In genomic region chr2:23618265-23618664, GRCh38 we compare ENCODE assay signal across 20 cellular contexts.
DNase-seq lines count a peak whose midpoint lies in the region; ATAC-seq and TF ChIP-seq lines count a peak whose summit lies in the region.
"Had no signal": no experiment of that assay in that cellular context is flagged by ENCODE, and none has a peak within 500 bp of the region (broad histone marks: within the 10 kb centered on the region; RNA-seq: fewer than 3 reads in every experiment).

No MANE protein-coding gene starts in this region.

- TF ChIP-seq POLR2A in upper lobe of left lung (IDR thresholded peaks at IDR 0.05): no peak

- H3K9ac ChIP-seq in rectal smooth muscle tissue (ENCODE audit: low read length): no peak overlapping the region

- in situ Hi-C loops in HAP-1 (cut with MboI; ENCODE audit: low sequenced_read_pairs): no loop called here

- no peak for ATAC-seq in Right ventricle myocardium inferior
- no peak for ATAC-seq in Right ventricle myocardium superior (ENCODE audit: poor library complexity)
- no peak for ATAC-seq in lower lobe of right lung
- no peak for ATAC-seq in upper lobe of left lung (ENCODE audit: low FRiP score in 2 of 2)
- ATAC-seq: esophagus mucosa; Panc1; stimulated activated naive B cell treated with anti-CD40 and anti-IgM and Interleukin-4, amounts not matched to agents 10 μg/mL and 1 μg/mL and 100 μg/mL, for 72 hours had no signal

- peak overlapping the region; percentile 74 for H3K27ac ChIP-seq in lower lobe of right lung
- peak overlapping the region; percentile 96 for H3K27ac ChIP-seq in rectal smooth muscle tissue (ENCODE audit: low read depth, low read length)
- peak overlapping the region; percentile 4 to 50 (median 34) for H3K27ac ChIP-seq in upper lobe of left lung
- H3K27ac ChIP-seq: SK-N-MC, WERI-Rb-1 had no signal

- H3K36me3 ChIP-seq in lower lobe of right lung (no peaks in the 10 kb centered on the region), rectal smooth muscle tissue (ENCODE audit: control insufficient read depth, insufficient read depth, low read length) (no peaks in the 10 kb centered on the region), upper lobe of left lung (no peaks in the 10 kb centered on the region), HAP-1 (replicated peaks) (no peaks in the 10 kb centered on the region)

- WGBS in upper lobe of left lung, 2 donors: 94 to 96% methylated on average over 10 of the region's 10 CpGs

- no peak for TF ChIP-seq CTCF in lower lobe of right lung (IDR thresholded peaks at IDR 0.05)
- TF ChIP-seq CTCF in upper lobe of left lung (IDR thresholded peaks at IDR 0.05): no peak

- intact Hi-C loops in Right ventricle myocardium inferior (cut with DNase I): no loop called here
- intact Hi-C loops in Right ventricle myocardium superior (cut with DNase I): no loop called here
- intact Hi-C loops in lower lobe of right lung (cut with DNase I): no loop called here

- H3K9me3 ChIP-seq in lower lobe of right lung (no peaks in the 10 kb centered on the region), upper lobe of left lung (no peaks in the 10 kb centered on the region), HAP-1 (no peaks in the 10 kb centered on the region)

- no peak overlapping the region for H3K4me3 ChIP-seq in lower lobe of right lung
- H3K4me3 ChIP-seq in rectal smooth muscle tissue (ENCODE audit: low read length): no peak overlapping the region
- no peak overlapping the region for H3K4me3 ChIP-seq in upper lobe of left lung
- no peak overlapping the region for H3K4me3 ChIP-seq in HAP-1
- H3K4me3 ChIP-seq: SK-N-MC had no signal

- H3K27me3 ChIP-seq in lower lobe of right lung (ENCODE audit: low read depth) (no peaks in the 10 kb centered on the region), rectal smooth muscle tissue (ENCODE audit: control insufficient read depth, insufficient read depth, low read length) (no peaks in the 10 kb centered on the region), upper lobe of left lung (no peaks in the 10 kb centered on the region), HAP-1 (ENCODE audit: low read depth) (no peaks in the 10 kb centered on the region)

- peaks cover 11% of the 10 kb centered on the region for H3K4me1 ChIP-seq in lower lobe of right lung
- peaks cover 62% of the 10 kb centered on the region for H3K4me1 ChIP-seq in rectal smooth muscle tissue (ENCODE audit: control insufficient read depth, insufficient read depth, low read length)
- H3K4me1 ChIP-seq in upper lobe of left lung: peaks cover 7 to 15% (median 9%) of the 10 kb centered on the region in 4 donors
- H3K4me1 ChIP-seq in HAP-1: no peaks in the 10 kb centered on the region

- no peak for TF ChIP-seq EP300 in upper lobe of left lung (IDR thresholded peaks at IDR 0.05)

- DNase-seq in Right ventricle myocardium inferior (ENCODE audit: missing footprints) (peak; percentile 56), Right ventricle myocardium superior (no peak), lower lobe of right lung (peak; percentile 32), upper lobe of left lung (no peak), NCI-H524 (lab: John Stamatoyannopoulos, UW) (no peak), HAP-1 (ENCODE audit: low spot score in 2 of 2) (no peak), iPS-NIHi11 (ENCODE audit: low spot score) (no peak)
- DNase-seq: activated CD4-positive, alpha-beta T cell treated with anti-CD3 and anti-CD28 coated beads, Interleukin-2, amount 50 U/mL, for 4 hours; activated CD8-positive, alpha-beta memory T cell treated with anti-CD3 and anti-CD28 coated beads, Interleukin-2, amount 50 U/mL, for 48 hours; activated gamma-delta T cell; COR-L47; MV-4-11; NCI-H187; stimulated activated CD4-positive, alpha-beta T cell treated with anti-CD3 and anti-CD28 coated beads, Interleukin-2, amount 100 ng/mL, for 24 hours; stimulated activated naive B cell treated with anti-CD40 and anti-IgM and Interleukin-4, amounts not matched to agents 10 μg/mL and 1 μg/mL and 100 μg/mL, for 72 hours; WERI-Rb-1 had no signal

Comparison
In these comparisons a context has a peak if more than half of its experiments do, and no peak if none do; other contexts are left out.
1. DNase-seq: peak in Right ventricle myocardium inferior (single experiment) and lower lobe of right lung (single experiment); none in Right ventricle myocardium superior (single experiment), upper lobe of left lung (0 of 2), NCI-H524 (0 of 2), HAP-1 (0 of 2) and iPS-NIHi11 (single experiment).
2. H3K27ac ChIP-seq: peak in every context shown above with its lines; median percentile 96 in rectal smooth muscle tissue; 74 in lower lobe of right lung; 34 in upper lobe of left lung.